8 cellular contexts compared by ENCODE assay signal in the genomic region with DNA sequence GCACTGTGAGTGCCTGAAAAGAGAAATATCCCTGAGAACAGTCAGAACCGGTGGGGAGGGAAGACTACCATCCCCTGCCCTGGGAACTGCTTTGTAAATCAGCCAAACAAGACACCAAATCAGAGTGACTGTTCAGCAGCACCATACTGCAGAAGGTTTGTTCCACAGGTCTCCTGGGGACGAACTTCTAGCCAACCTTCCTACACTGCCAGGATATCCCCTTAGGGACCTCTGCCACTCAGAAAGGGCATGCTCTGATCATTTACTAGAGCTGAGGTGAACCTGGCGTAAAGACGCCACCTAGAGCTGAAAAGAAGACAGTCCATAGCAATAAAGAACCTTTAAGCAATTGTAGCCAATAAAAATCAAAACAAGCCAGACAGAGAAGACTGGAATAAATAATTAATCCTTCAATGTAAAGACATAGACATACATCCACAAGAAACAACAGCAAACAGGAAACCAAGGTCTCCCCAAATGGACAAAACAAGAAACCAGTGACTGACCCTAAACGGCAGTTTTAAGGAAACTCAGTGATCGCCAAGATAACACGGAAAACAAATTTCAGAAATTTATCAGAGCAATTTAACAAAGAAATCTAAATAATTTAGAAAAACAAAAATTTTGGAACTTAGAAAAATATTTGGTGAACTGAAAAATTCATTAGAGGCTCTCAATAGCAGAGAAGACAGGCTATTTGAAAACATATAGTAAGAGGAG.
DNase-seq lines count a peak whose midpoint lies in the region; ATAC-seq and TF ChIP-seq lines count a peak whose summit lies in the region.

No MANE protein-coding gene starts in this region.

- H3K9ac ChIP-seq in BLaER1 treated with 17β-estradiol and CSF1 and Interleukin-3, amounts not matched to agents 10 nM and 100 nM = peak overlapping the region in 1 of 11 experiments; percentile 29; a peak in 1 of 22 replicates
- H3K9ac ChIP-seq in neural progenitor cell = no peak overlapping the region

- TF ChIP-seq CTCF in epithelial cell of esophagus (IDR thresholded peaks at IDR 0.05; ENCODE audit: insufficient read depth, low read depth, low read length, missing control alignments) (peak; percentile 78), neural progenitor cell (IDR thresholded peaks at IDR 0.05) (peak; percentile 79)

- H3K27me3 Mint-ChIP-seq in neural progenitor cell (ENCODE audit: insufficient read depth, low read depth) = no peaks in the 10 kb centered on the region

- H3F3A ChIP-seq in neural progenitor cell (ENCODE audit: low read depth) = no peaks in the 10 kb centered on the region

- no peak overlapping the region for H3K4me3 Mint-ChIP-seq in neural progenitor cell

- H3K27ac Mint-ChIP-seq in neural progenitor cell = no peak overlapping the region

- peaks cover 3% of the 10 kb centered on the region for H3K9me3 Mint-ChIP-seq in neural progenitor cell

- H2AFZ ChIP-seq in neural progenitor cell (replicated peaks) = peak overlapping the region; percentile 45

- H3K27me3 ChIP-seq in BLaER1 treated with 17β-estradiol and CSF1 and Interleukin-3, amounts not matched to agents 10 nM and 100 nM = no peaks in the 10 kb centered on the region
- H3K27me3 ChIP-seq in neural progenitor cell = no peaks in the 10 kb centered on the region

- peak; percentile 81 for ATAC-seq in GM19035 (IDR thresholded peaks at IDR 0.05; ENCODE audit: unreplicated experiment)
- peak; percentile 84 for ATAC-seq in HG03196 (IDR thresholded peaks at IDR 0.05; ENCODE audit: unreplicated experiment)

- H4K20me1 ChIP-seq in BLaER1 treated with 17β-estradiol and CSF1 and Interleukin-3, amounts not matched to agents 10 nM and 100 nM = no peaks in the 10 kb centered on the region
- H4K20me1 ChIP-seq in neural progenitor cell (ENCODE audit: low read depth) = no peaks in the 10 kb centered on the region

- peaks cover 9 to 20% (median 15%) of the 10 kb centered on the region in 11 experiments; a peak in 17 of 22 replicates for H3K9me3 ChIP-seq in BLaER1 treated with 17β-estradiol and CSF1 and Interleukin-3, amounts not matched to agents 10 nM and 100 nM (replicated peaks in 1 of 11)
- H3K9me3 ChIP-seq in neural progenitor cell (ENCODE audit: low read depth) = no peaks in the 10 kb centered on the region

- no peaks in the 10 kb centered on the region for H3K36me3 ChIP-seq in BLaER1 treated with 17β-estradiol and CSF1 and Interleukin-3, amounts not matched to agents 10 nM and 100 nM
- H3K36me3 ChIP-seq in neural progenitor cell = no peaks in the 10 kb centered on the region

- H3K4me3 ChIP-seq in BLaER1 treated with 17β-estradiol and CSF1 and Interleukin-3, amounts not matched to agents 10 nM and 100 nM = no peak overlapping the region
- H3K4me3 ChIP-seq in epithelial cell of esophagus (ENCODE audit: low read length) (no peak overlapping the region), neural progenitor cell (no peak overlapping the region)

- peaks cover 2% of the 10 kb centered on the region for H3K4me1 Mint-ChIP-seq in neural progenitor cell

- no peak overlapping the region; a peak in 1 of 22 replicates for H3K27ac ChIP-seq in BLaER1 treated with 17β-estradiol and CSF1 and Interleukin-3, amounts not matched to agents 10 nM and 100 nM
- H3K27ac ChIP-seq in neural progenitor cell = no peak overlapping the region

- H3K36me3 Mint-ChIP-seq in neural progenitor cell = no peaks in the 10 kb centered on the region

- peak; percentile 87 for DNase-seq in NCI-H69 (lab: John Stamatoyannopoulos, UW)
- peak; percentile 44 to 55 for DNase-seq in activated CD4-positive, alpha-beta T cell treated with anti-CD3 and anti-CD28 coated beads, Interleukin-2, amount 50 U/mL, for 4 hours
- DNase-seq in epithelial cell of esophagus (ENCODE audit: low read depth) = peak; percentile 80
- peak; percentile 68 for DNase-seq in neural progenitor cell (ENCODE audit: low spot score)
- no peak for DNase-seq in superior temporal gyrus (ENCODE audit: extremely low spot score)

- H3K4me2 ChIP-seq in BLaER1 treated with 17β-estradiol and CSF1 and Interleukin-3, amounts not matched to agents 10 nM and 100 nM = peak overlapping the region; percentile 33 to 71 (median 49)
- no peak overlapping the region for H3K4me2 ChIP-seq in neural progenitor cell

- peaks cover 10 to 33% (median 14%) of the 10 kb centered on the region in 10 experiments for H3K4me1 ChIP-seq in BLaER1 treated with 17β-estradiol and CSF1 and Interleukin-3, amounts not matched to agents 10 nM and 100 nM
- H3K4me1 ChIP-seq in neural progenitor cell = no peaks in the 10 kb centered on the region

- no peaks in the 10 kb centered on the region for H3K79me2 ChIP-seq in neural progenitor cell (ENCODE audit: low read depth)
